Comparison of ENCODE assay signal across 16 cellular contexts in the genomic region with DNA sequence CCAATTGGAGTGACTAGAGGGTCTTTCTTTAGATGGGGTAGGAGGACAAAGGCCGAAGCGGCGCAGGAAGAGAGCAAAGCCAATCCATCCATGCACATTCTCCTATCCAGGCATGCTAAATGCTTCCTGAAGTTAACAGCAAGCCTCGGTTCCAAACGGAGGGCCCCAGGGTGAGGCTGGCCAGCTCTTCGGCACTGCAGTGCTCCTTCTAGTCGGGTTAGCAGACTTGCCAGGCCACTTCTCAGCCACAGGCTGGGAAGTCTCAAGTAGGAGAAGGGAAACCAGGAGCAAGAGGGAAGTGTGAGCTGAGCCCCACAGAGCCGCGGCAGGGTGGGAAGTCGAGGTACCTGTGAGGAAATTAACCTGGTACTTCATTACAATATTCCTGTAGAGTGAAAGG.
A peak's percentile ranks its signal among the peaks of the same experiment; 100 is the strongest.
DNase-seq lines count a peak whose midpoint lies in the region; ATAC-seq and TF ChIP-seq lines count a peak whose summit lies in the region.
"Had no signal": no experiment of that assay in that cellular context is flagged by ENCODE, and none has a peak within 500 bp of the region (broad histone marks: within the 10 kb centered on the region; RNA-seq: fewer than 3 reads in every experiment).

No MANE protein-coding gene starts in this region.

- in situ Hi-C loops in Panc1 (cut with HindIII; ENCODE audit: low pct_unique_long_range_greater_than_20kb, low sequenced_read_pairs), result no loop called here

- no peak overlapping the region for H3K4me3 ChIP-seq in AG04450 (ENCODE audit: low read depth, low read length)
- no peak overlapping the region for H3K4me3 ChIP-seq in Panc1 (ENCODE audit: low read depth in 2 of 2, low read length in 2 of 2)
- H3K4me3 ChIP-seq in fibroblast of pulmonary artery (replicated peaks; ENCODE audit: low read depth, low read length), result peak overlapping the region; percentile 29
- no peak overlapping the region for H3K4me3 ChIP-seq in right lobe of liver
- H3K4me3 ChIP-seq: pancreas, tibial artery had no signal

- H3K27me3 ChIP-seq in AG04450 (ENCODE audit: control insufficient read depth, insufficient read depth, low read length) (no peaks in the 10 kb centered on the region), Panc1 (ENCODE audit: control insufficient read depth, insufficient read depth, low read length) (no peaks in the 10 kb centered on the region), right lobe of liver (no peaks in the 10 kb centered on the region)
- H3K27me3 ChIP-seq: tibial artery had no signal

- ATAC-seq in Panc1 (no peak), right lobe of liver (no peak)
- ATAC-seq: activated CD8-positive, alpha-beta T cell treated with anti-CD3 and anti-CD28 coated beads for 36 hours; T-cell had no signal

- H3K27ac ChIP-seq in AG04450 (ENCODE audit: low read depth, low read length), result peak overlapping the region; percentile 80
- peak overlapping the region; percentile 65 for H3K27ac ChIP-seq in Panc1 (ENCODE audit: low read length)
- H3K27ac ChIP-seq in right lobe of liver, result no peak overlapping the region
- H3K27ac ChIP-seq: pancreas, tibial artery had no signal

- no peaks in the 10 kb centered on the region for H3K9me3 ChIP-seq in AG04450 (ENCODE audit: control insufficient read depth, insufficient read depth, low read length)
- no peaks in the 10 kb centered on the region for H3K9me3 ChIP-seq in Panc1 (ENCODE audit: control insufficient read depth, insufficient read depth, low read depth, low read length)
- no peaks in the 10 kb centered on the region for H3K9me3 ChIP-seq in right lobe of liver
- H3K9me3 ChIP-seq: pancreas, tibial artery had no signal

- TF ChIP-seq CTCF in AG04450 (IDR thresholded peaks at IDR 0.05; ENCODE audit: low read depth, low read length), result no peak
- no peak for TF ChIP-seq CTCF in Panc1 (IDR thresholded peaks at IDR 0.05)
- no peak for TF ChIP-seq CTCF in fibroblast of pulmonary artery (IDR thresholded peaks at IDR 0.05; ENCODE audit: low read length, missing control alignments)
- no peak for TF ChIP-seq CTCF in right lobe of liver (IDR thresholded peaks at IDR 0.05)

- POLR2A ChIA-PET in AG04450 (lab: Yijun Ruan, JAX), result interaction anchor here (0.9 kb wide), 1 partner anchor 40 kb away, joined by 3 read pairs; no protein-coding TSS in a partner anchor
- POLR2A ChIA-PET in Panc1 (lab: Charles Lee), result no interaction called here

- intact Hi-C loops in Panc1 (cut with micrococcal nuclease; ENCODE audit: unreplicated experiment), result no loop called here
- intact Hi-C loops in posterior vena cava (cut with DNase I), result no loop called here
- intact Hi-C loops in right lobe of liver (cut with DNase I), result no loop called here

- CTCF ChIA-PET in AG04450 (lab: Charles Lee), result interaction anchor here (1.2 to 7.5 kb wide), 4 partner anchors 13 to 887 kb away, joined by 3 to 100 read pairs (median 20); no protein-coding TSS in a partner anchor
- CTCF ChIA-PET in Panc1 (lab: Charles Lee), result interaction anchor here (0.6 to 3.5 kb wide), 3 partner anchors 13 to 616 kb away, joined by 3 to 15 read pairs (median 3); no protein-coding TSS in a partner anchor

- no TSS peak for BruUV-seq in Panc1 (replicated peaks; lab: Mats Ljungman, UMichigan)

- TF ChIP-seq POLR2A in right lobe of liver (IDR thresholded peaks at IDR 0.05), result no peak

- H3K4me1 ChIP-seq in Panc1 (ENCODE audit: control insufficient read depth, insufficient read depth, low read length), result peaks cover 23% of the 10 kb centered on the region
- no peaks in the 10 kb centered on the region for H3K4me1 ChIP-seq in right lobe of liver

- DNase-seq in AG04450 (ENCODE audit: low read depth, low spot score), result no peak
- DNase-seq in Panc1 (ENCODE audit: low read depth, low spot score), result no peak
- peak; percentile 38 for DNase-seq in fibroblast of pulmonary artery (ENCODE audit: low read depth)
- peak; percentile 79 for DNase-seq in posterior vena cava (ENCODE audit: low spot score)
- DNase-seq in NCI-H146 (lab: John Stamatoyannopoulos, UW), result no peak
- no peak for DNase-seq in activated CD8-positive, alpha-beta memory T cell treated with anti-CD3 and anti-CD28 coated beads for 24 hours
- no peak for DNase-seq in right lobe of liver
- DNase-seq in amniotic stem cell (lab: John Stamatoyannopoulos, UW), result no peak
- DNase-seq: activated CD8-positive, alpha-beta T cell treated with anti-CD3 and anti-CD28 coated beads for 36 hours; CD4-positive, alpha-beta T cell; effector CD4-positive, alpha-beta T cell; NCI-H1436 treated with DMSO at 0.1 percent for 48 hours; pancreas; small intestine; T-cell; tibial artery had no signal

- H3K36me3 ChIP-seq in Panc1 (ENCODE audit: control insufficient read depth, insufficient read depth, low read length) (no peaks in the 10 kb centered on the region), right lobe of liver (no peaks in the 10 kb centered on the region)
- H3K36me3 ChIP-seq: pancreas, tibial artery had no signal

- WGBS in right lobe of liver (ENCODE audit: insufficient coverage, low coverage, low lambda C conversion rate, missing lambda C conversion rate), result no CpG with 5 or more reads among the region's 10 CpGs

Comparison
In these comparisons a context has a peak if more than half of its experiments do, and no peak if none do; other contexts are left out.
1. DNase-seq: peak in fibroblast of pulmonary artery (single experiment) and posterior vena cava (single experiment); none in AG04450 (single experiment), Panc1 (single experiment), NCI-H146 (single experiment), activated CD8-positive, alpha-beta memory T cell treated with anti-CD3 and anti-CD28 coated beads for 24 hours (single experiment), right lobe of liver (0 of 3) and amniotic stem cell (single experiment).
2. H3K27ac ChIP-seq: peak in AG04450 (single experiment) and Panc1 (single experiment); none in right lobe of liver (0 of 3).